Comparison of ENCODE assay signal across 16 cellular contexts in the genomic region with DNA sequence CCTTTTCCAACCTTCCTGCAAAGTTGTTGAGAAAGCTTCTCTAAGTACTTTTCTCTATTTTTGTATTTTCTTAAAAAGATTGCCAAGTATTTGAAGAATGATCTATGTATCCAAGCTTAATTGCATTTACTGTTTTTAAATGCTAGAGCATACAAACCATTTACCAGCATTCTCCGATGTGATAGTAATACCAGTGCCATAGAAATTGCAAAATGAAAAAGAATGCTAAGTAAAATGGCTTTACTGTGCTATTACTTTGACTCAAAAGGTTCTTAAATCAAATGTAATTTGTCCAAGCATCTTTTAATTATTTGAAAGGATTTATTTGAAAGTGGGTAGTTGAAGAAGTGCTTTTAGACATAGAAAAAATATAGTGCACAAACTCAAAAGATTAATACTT.
A peak's percentile ranks its signal among the peaks of the same experiment; 100 is the strongest.
DNase-seq lines count a peak whose midpoint lies in the region; ATAC-seq and TF ChIP-seq lines count a peak whose summit lies in the region.
"Had no signal": no experiment of that assay in that cellular context is flagged by ENCODE, and none has a peak within 500 bp of the region (broad histone marks: within the 10 kb centered on the region; RNA-seq: fewer than 3 reads in every experiment).

No MANE protein-coding gene starts in this region.

- H3K27me3 Mint-ChIP-seq in activated naive CD4-positive, alpha-beta T cell treated with anti-CD3 and anti-CD28 coated beads for 36 hours (ENCODE audit: low read depth): no peaks in the 10 kb centered on the region
- H3K27me3 Mint-ChIP-seq: B cell; CD4-positive, alpha-beta T cell had no signal

- H4K20me1 ChIP-seq in SK-N-SH (ENCODE audit: insufficient read depth) (no peaks in the 10 kb centered on the region), smooth muscle cell (ENCODE audit: low read depth) (no peaks in the 10 kb centered on the region)
- H4K20me1 ChIP-seq: BLaER1 treated with 17β-estradiol and CSF1 and Interleukin-3, amounts not matched to agents 10 nM and 100 nM had no signal

- no peaks in the 10 kb centered on the region for H3K4me1 Mint-ChIP-seq in activated naive CD4-positive, alpha-beta T cell treated with anti-CD3 and anti-CD28 coated beads for 36 hours (ENCODE audit: low read depth)
- H3K4me1 Mint-ChIP-seq: B cell had no signal

- H3K4me3 Mint-ChIP-seq in activated naive CD4-positive, alpha-beta T cell treated with anti-CD3 and anti-CD28 coated beads for 36 hours: no peak overlapping the region
- H3K4me3 Mint-ChIP-seq: B cell; CD4-positive, alpha-beta T cell; CD8-positive, alpha-beta T cell had no signal

- no peaks in the 10 kb centered on the region for H3K36me3 ChIP-seq in SK-N-SH (replicated peaks in 1 of 2; ENCODE audit: control insufficient read depth in 1 of 2, insufficient read depth in 2 of 2, low read length in 1 of 2)
- no peaks in the 10 kb centered on the region for H3K36me3 ChIP-seq in smooth muscle cell (ENCODE audit: low read depth)
- H3K36me3 ChIP-seq: BLaER1 treated with 17β-estradiol and CSF1 and Interleukin-3, amounts not matched to agents 10 nM and 100 nM had no signal

- TF ChIP-seq RAD21 in SK-N-SH (IDR thresholded peaks at IDR 0.05; ENCODE audit: low read length): no peak

- peaks cover 9% of the 10 kb centered on the region; the same call in 1 of the 2 replicates for H3K9me3 ChIP-seq in SK-N-SH
- H3K9me3 ChIP-seq in smooth muscle cell (replicated peaks; ENCODE audit: low read depth): no peaks in the 10 kb centered on the region
- H3K9me3 ChIP-seq: Caco-2 had no signal

- ATAC-seq in SK-N-SH treated with all-trans-retinoic acid at 6 μM for 48 hours: no peak
- ATAC-seq: CD8-positive, alpha-beta T cell had no signal

- H3K79me2 ChIP-seq in SK-N-SH (ENCODE audit: insufficient read depth) (no peaks in the 10 kb centered on the region), smooth muscle cell (ENCODE audit: low read depth) (no peaks in the 10 kb centered on the region)

- WGBS in SK-N-SH (ENCODE audit: low lambda C conversion rate): 6% methylated on average over 1 of the region's 1 CpG
- WGBS in smooth muscle cell (ENCODE audit: low lambda C conversion rate): 0% methylated on average over 1 of the region's 1 CpG

- H3F3A ChIP-seq in SK-N-SH (replicated peaks; ENCODE audit: insufficient read depth): no peaks in the 10 kb centered on the region
- no peaks in the 10 kb centered on the region for H3F3A ChIP-seq in smooth muscle cell (ENCODE audit: low read depth)

- intact Hi-C loops in activated naive CD4-positive, alpha-beta T cell treated with anti-CD3 and anti-CD28 coated beads for 36 hours (cut with micrococcal nuclease): no loop called here

- H3K9ac ChIP-seq in SK-N-SH (no peak overlapping the region), smooth muscle cell (ENCODE audit: low read depth) (no peak overlapping the region)
- H3K9ac ChIP-seq: BLaER1 treated with 17β-estradiol and CSF1 and Interleukin-3, amounts not matched to agents 10 nM and 100 nM had no signal

- no peak overlapping the region for H3K4me2 ChIP-seq in SK-N-SH
- H3K4me2 ChIP-seq in smooth muscle cell: peak overlapping the region; percentile 15
- H3K4me2 ChIP-seq: BLaER1 treated with 17β-estradiol and CSF1 and Interleukin-3, amounts not matched to agents 10 nM and 100 nM had no signal

- no peaks in the 10 kb centered on the region for H3K36me3 Mint-ChIP-seq in activated naive CD4-positive, alpha-beta T cell treated with anti-CD3 and anti-CD28 coated beads for 36 hours (ENCODE audit: low read depth)
- H3K36me3 Mint-ChIP-seq: CD8-positive, alpha-beta T cell had no signal

- H3K27me3 ChIP-seq in SK-N-SH (ENCODE audit: insufficient read depth) (no peaks in the 10 kb centered on the region), smooth muscle cell (ENCODE audit: low read depth) (no peaks in the 10 kb centered on the region)
- H3K27me3 ChIP-seq: BLaER1 treated with 17β-estradiol and CSF1 and Interleukin-3, amounts not matched to agents 10 nM and 100 nM had no signal

- H3K27ac ChIP-seq in SK-N-SH (ENCODE audit: low read depth in 2 of 2, low read length in 1 of 2) (no peak overlapping the region), smooth muscle cell (ENCODE audit: low read depth) (no peak overlapping the region)
- H3K27ac ChIP-seq: 22Rv1; BLaER1 treated with 17β-estradiol and CSF1 and Interleukin-3, amounts not matched to agents 10 nM and 100 nM; C4-2B had no signal

- TF ChIP-seq EP300 in SK-N-SH (IDR thresholded peaks at IDR 0.05; ENCODE audit: borderline replicate concordance in 1 of 2, low read depth in 1 of 2, low read length in 1 of 2): no peak

- H2AFZ ChIP-seq in SK-N-SH (ENCODE audit: low read depth): no peak overlapping the region
- H2AFZ ChIP-seq in smooth muscle cell (ENCODE audit: low read depth): no peak overlapping the region

- no peak overlapping the region for H3K27ac Mint-ChIP-seq in activated naive CD4-positive, alpha-beta T cell treated with anti-CD3 and anti-CD28 coated beads for 36 hours
- H3K27ac Mint-ChIP-seq: B cell; CD4-positive, alpha-beta T cell; CD8-positive, alpha-beta T cell had no signal

- H3K4me1 ChIP-seq in SK-N-SH (ENCODE audit: control insufficient read depth in 1 of 2, insufficient read depth in 2 of 2, low read depth in 1 of 2, low read length in 1 of 2) (no peaks in the 10 kb centered on the region), smooth muscle cell (ENCODE audit: low read depth) (no peaks in the 10 kb centered on the region)
- H3K4me1 ChIP-seq: BLaER1 treated with 17β-estradiol and CSF1 and Interleukin-3, amounts not matched to agents 10 nM and 100 nM; Caco-2 had no signal

- DNase-seq in SK-N-SH (no peak), smooth muscle cell (lab: John Stamatoyannopoulos, UW; ENCODE audit: unreplicated experiment) (no peak), AML-193 (lab: John Stamatoyannopoulos, UW) (no peak)
- DNase-seq in activated naive CD4-positive, alpha-beta T cell treated with anti-CD3 and anti-CD28 coated beads for 36 hours: no peak
- DNase-seq: ACHN; Caco-2; Calu3; CD4-positive, alpha-beta T cell; CD8-positive, alpha-beta T cell; DMS79 treated with DMSO at 0.1 percent for 48 hours; GF-D8 had no signal

- H3K4me3 ChIP-seq in SK-N-SH (ENCODE audit: low read depth in 2 of 2, low read length in 1 of 2): no peak overlapping the region
- no peak overlapping the region for H3K4me3 ChIP-seq in smooth muscle cell
- H3K4me3 ChIP-seq: BLaER1 treated with 17β-estradiol and CSF1 and Interleukin-3, amounts not matched to agents 10 nM and 100 nM had no signal

- H3K9me2 ChIP-seq in SK-N-SH: no peaks in the 10 kb centered on the region

- POLR2A ChIA-PET in SK-N-SH (lab: Yijun Ruan, JAX): no interaction called here

- CTCF ChIA-PET in SK-N-SH (lab: Yijun Ruan, JAX): no interaction called here
- CTCF ChIA-PET in activated naive CD4-positive, alpha-beta T cell treated with anti-CD3 and anti-CD28 coated beads for 36 hours (lab: Charles Lee): no interaction called here

- TF ChIP-seq CTCF in SK-N-SH (IDR thresholded peaks at IDR 0.05) (no peak), smooth muscle cell (IDR thresholded peaks at IDR 0.05; ENCODE audit: borderline replicate concordance, insufficient read depth, poor library complexity, severe bottlenecking) (no peak)

- H3K9me3 Mint-ChIP-seq in activated naive CD4-positive, alpha-beta T cell treated with anti-CD3 and anti-CD28 coated beads for 36 hours: peaks cover 12% of the 10 kb centered on the region

TF ChIP-seq in SK-N-SH treated with all-trans-retinoic acid at 6 μM for 48 hours, 23 proteins besides CTCF, POLR2A, EP300 and RAD21 (continues in another document):
- TF ChIP-seq ZNF70 (CRISPR knock-in tag; IDR thresholded peaks at IDR 0.05): no peak
- peak; percentile 60; the same call in 1 of the 2 replicates for TF ChIP-seq ZFP3 (CRISPR knock-in tag; IDR thresholded peaks at IDR 0.05)
- TF ChIP-seq, protein P1, sequence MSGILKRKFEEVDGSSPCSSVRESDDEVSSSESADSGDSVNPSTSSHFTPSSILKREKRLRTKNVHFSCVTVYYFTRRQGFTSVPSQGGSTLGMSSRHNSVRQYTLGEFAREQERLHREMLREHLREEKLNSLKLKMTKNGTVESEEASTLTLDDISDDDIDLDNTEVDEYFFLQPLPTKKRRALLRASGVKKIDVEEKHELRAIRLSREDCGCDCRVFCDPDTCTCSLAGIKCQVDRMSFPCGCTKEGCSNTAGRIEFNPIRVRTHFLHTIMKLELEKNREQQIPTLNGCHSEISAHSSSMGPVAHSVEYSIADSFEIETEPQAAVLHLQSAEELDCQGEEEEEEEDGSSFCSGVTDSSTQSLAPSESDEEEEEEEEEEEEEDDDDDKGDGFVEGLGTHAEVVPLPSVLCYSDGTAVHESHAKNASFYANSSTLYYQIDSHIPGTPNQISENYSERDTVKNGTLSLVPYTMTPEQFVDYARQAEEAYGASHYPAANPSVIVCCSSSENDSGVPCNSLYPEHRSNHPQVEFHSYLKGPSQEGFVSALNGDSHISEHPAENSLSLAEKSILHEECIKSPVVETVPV (CRISPR knock-in tag; IDR thresholded peaks at IDR 0.05): no peak
- no peak for TF ChIP-seq ZNF565 (CRISPR knock-in tag; conservative IDR thresholded peaks at IDR 0.05; ENCODE audit: low read depth)
- peak; percentile 93 for TF ChIP-seq ESRRG (CRISPR knock-in tag; IDR thresholded peaks at IDR 0.05)
- TF ChIP-seq PPARA (CRISPR knock-in tag; IDR thresholded peaks at IDR 0.05; ENCODE audit: borderline replicate concordance): no peak
- no peak for TF ChIP-seq BACH2 (CRISPR knock-in tag; IDR thresholded peaks at IDR 0.05; ENCODE audit: borderline replicate concordance)

TF ChIP-seq in SK-N-SH, 30 proteins besides CTCF, POLR2A, EP300 and RAD21:
- TF ChIP-seq TCF12 (IDR thresholded peaks at IDR 0.05): no peak
- TF ChIP-seq RXRA (IDR thresholded peaks at IDR 0.05; ENCODE audit: borderline replicate concordance, low read depth): no peak
- TF ChIP-seq NRF1 (IDR thresholded peaks at IDR 0.05; ENCODE audit: low read depth, low read length): no peak
- TF ChIP-seq SIN3A (IDR thresholded peaks at IDR 0.05; ENCODE audit: borderline replicate concordance, low read depth, low read length): no peak
- no peak for TF ChIP-seq RCOR1 (IDR thresholded peaks at IDR 0.05; ENCODE audit: low read length)
- no peak for TF ChIP-seq GABPA (IDR thresholded peaks at IDR 0.05; ENCODE audit: low read depth)
